8 cellular contexts compared by ENCODE assay signal in the genomic region with DNA sequence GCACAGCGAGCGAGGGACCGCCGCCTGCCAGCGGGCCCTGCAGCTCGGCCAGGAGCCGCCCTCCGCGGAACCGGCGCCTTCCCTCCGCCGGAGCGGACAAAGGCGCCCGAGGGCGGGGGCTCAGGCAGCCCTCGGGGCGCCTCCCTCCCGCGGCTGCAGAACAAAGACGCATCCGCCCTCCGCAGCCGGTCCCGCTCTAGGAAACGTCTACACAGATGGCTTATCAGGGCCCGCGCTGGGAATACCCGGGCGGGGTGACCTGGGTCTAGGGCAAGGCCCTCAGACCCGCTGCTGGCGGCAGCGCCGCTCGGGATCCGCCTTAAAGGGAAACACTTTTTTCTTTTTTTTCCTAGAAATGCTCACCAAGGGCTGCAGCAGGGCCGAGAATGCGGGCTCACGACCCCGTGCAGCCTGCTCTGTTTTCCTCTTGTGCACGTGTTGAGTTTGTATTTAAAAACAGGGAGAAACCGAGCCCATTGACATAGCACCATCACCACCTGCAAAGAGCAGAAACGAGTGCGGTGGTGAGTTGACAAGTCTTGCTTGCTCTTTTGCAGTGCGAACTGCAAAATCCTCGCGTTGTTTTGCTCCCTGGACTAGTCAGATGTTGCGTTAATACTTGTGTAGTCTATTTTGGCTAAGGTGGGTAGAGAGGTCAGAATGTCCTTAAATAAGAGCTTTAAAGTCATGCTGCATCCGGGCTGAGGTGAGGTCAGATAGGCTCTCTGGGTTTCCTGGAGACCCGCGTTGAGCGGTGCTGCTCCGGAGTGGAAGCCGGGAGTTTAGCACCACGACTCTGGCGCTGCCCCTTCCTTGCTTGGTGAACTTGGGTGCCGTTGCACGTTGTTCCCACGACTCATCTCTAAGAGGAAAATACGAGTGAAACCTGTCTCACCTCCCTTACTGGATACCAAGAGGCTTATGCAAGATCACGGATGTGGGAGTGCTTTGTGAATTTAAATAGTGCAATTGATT. TPM values are rescaled to one million over a fixed set of nuclear protein-coding genes. Genes with fewer than 3 reads are reported as not detected.
DNase-seq lines count a peak whose midpoint lies in the region; ATAC-seq and TF ChIP-seq lines count a peak whose summit lies in the region.

No MANE protein-coding gene starts in this region.

- H3K9me3 Mint-ChIP-seq in WTC11 = no peaks in the 10 kb centered on the region

- peaks cover 54% of the 10 kb centered on the region for H3K4me1 Mint-ChIP-seq in WTC11

- CTCF ChIA-PET in WTC11 (lab: Charles Lee) = interaction anchor here (0.6 to 1.6 kb wide), 16 partner anchors 9 to 362 kb away, joined by 3 to 8 read pairs (median 5); a partner anchor contains a TSS

- H3K27me3 Mint-ChIP-seq in WTC11 (ENCODE audit: low read depth) = peaks cover 43% of the 10 kb centered on the region

- H3K36me3 Mint-ChIP-seq in WTC11 = no peaks in the 10 kb centered on the region

- DNase-seq in NCI-H146 treated with DMSO at 0.1 percent for 48 hours (lab: John Stamatoyannopoulos, UW; ENCODE audit: unreplicated experiment) (peak; percentile 82), WTC11 (ENCODE audit: low spot score) (peak; percentile 60), cerebellar cortex (ENCODE audit: low spot score) (peak; percentile 48), kidney tubule cell (ENCODE audit: low spot score) (peak; percentile 61), middle frontal gyrus (ENCODE audit: extremely low spot score, low spot score) (no peak)
- peak; percentile 10 to 38 for DNase-seq in stimulated activated CD4-positive, alpha-beta T cell treated with anti-CD3 and anti-CD28 coated beads, Interleukin-1b, Interleukin-23, amount 100 ng/mL, for 4 hours (ENCODE audit: low read depth in 2 of 2)

- POLR2A ChIA-PET in WTC11 (lab: Charles Lee) = interaction anchor here (0.6 to 1.5 kb wide), 7 partner anchors 12 to 139 kb away, joined by 3 to 9 read pairs (median 6); no protein-coding TSS in a partner anchor

- TF ChIP-seq CTCF in WTC11 (IDR thresholded peaks at IDR 0.05) = no peak

- H3K4me3 Mint-ChIP-seq in WTC11 = peak overlapping the region; percentile 76

- H3K27ac Mint-ChIP-seq in WTC11 = peak overlapping the region; percentile 83

- ATAC-seq in GM18508 (IDR thresholded peaks at IDR 0.05; ENCODE audit: insufficient read depth, unreplicated experiment) = peak; percentile 16
- peak; percentile 31 for ATAC-seq in HG02852 (IDR thresholded peaks at IDR 0.05; ENCODE audit: unreplicated experiment)
- peak; percentile 10 for ATAC-seq in WTC11

TF ChIP-seq in WTC11, 78 proteins besides CTCF, POLR2A, EP300 and RAD21:
- no peak for TF ChIP-seq ELF4 (CRISPR knock-in tag; IDR thresholded peaks at IDR 0.05; ENCODE audit: low read depth)
- TF ChIP-seq CREM (CRISPR knock-in tag; IDR thresholded peaks at IDR 0.05) = no peak
- TF ChIP-seq, protein P1, sequence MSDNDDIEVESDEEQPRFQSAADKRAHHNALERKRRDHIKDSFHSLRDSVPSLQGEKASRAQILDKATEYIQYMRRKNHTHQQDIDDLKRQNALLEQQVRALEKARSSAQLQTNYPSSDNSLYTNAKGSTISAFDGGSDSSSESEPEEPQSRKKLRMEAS (CRISPR knock-in tag; IDR thresholded peaks at IDR 0.05) = peak; percentile 53; the same call in 1 of the 2 replicates
- TF ChIP-seq, protein P2, sequence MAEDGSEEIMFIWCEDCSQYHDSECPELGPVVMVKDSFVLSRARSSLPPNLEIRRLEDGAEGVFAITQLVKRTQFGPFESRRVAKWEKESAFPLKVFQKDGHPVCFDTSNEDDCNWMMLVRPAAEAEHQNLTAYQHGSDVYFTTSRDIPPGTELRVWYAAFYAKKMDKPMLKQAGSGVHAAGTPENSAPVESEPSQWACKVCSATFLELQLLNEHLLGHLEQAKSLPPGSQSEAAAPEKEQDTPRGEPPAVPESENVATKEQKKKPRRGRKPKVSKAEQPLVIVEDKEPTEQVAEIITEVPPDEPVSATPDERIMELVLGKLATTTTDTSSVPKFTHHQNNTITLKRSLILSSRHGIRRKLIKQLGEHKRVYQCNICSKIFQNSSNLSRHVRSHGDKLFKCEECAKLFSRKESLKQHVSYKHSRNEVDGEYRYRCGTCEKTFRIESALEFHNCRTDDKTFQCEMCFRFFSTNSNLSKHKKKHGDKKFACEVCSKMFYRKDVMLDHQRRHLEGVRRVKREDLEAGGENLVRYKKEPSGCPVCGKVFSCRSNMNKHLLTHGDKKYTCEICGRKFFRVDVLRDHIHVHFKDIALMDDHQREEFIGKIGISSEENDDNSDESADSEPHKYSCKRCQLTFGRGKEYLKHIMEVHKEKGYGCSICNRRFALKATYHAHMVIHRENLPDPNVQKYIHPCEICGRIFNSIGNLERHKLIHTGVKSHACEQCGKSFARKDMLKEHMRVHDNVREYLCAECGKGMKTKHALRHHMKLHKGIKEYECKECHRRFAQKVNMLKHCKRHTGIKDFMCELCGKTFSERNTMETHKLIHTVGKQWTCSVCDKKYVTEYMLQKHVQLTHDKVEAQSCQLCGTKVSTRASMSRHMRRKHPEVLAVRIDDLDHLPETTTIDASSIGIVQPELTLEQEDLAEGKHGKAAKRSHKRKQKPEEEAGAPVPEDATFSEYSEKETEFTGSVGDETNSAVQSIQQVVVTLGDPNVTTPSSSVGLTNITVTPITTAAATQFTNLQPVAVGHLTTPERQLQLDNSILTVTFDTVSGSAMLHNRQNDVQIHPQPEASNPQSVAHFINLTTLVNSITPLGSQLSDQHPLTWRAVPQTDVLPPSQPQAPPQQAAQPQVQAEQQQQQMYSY (CRISPR knock-in tag; IDR thresholded peaks at IDR 0.05) = 0 out of 2 replicates have a peak, but pooled peaks have one; percentile 9
- TF ChIP-seq, protein P3, sequence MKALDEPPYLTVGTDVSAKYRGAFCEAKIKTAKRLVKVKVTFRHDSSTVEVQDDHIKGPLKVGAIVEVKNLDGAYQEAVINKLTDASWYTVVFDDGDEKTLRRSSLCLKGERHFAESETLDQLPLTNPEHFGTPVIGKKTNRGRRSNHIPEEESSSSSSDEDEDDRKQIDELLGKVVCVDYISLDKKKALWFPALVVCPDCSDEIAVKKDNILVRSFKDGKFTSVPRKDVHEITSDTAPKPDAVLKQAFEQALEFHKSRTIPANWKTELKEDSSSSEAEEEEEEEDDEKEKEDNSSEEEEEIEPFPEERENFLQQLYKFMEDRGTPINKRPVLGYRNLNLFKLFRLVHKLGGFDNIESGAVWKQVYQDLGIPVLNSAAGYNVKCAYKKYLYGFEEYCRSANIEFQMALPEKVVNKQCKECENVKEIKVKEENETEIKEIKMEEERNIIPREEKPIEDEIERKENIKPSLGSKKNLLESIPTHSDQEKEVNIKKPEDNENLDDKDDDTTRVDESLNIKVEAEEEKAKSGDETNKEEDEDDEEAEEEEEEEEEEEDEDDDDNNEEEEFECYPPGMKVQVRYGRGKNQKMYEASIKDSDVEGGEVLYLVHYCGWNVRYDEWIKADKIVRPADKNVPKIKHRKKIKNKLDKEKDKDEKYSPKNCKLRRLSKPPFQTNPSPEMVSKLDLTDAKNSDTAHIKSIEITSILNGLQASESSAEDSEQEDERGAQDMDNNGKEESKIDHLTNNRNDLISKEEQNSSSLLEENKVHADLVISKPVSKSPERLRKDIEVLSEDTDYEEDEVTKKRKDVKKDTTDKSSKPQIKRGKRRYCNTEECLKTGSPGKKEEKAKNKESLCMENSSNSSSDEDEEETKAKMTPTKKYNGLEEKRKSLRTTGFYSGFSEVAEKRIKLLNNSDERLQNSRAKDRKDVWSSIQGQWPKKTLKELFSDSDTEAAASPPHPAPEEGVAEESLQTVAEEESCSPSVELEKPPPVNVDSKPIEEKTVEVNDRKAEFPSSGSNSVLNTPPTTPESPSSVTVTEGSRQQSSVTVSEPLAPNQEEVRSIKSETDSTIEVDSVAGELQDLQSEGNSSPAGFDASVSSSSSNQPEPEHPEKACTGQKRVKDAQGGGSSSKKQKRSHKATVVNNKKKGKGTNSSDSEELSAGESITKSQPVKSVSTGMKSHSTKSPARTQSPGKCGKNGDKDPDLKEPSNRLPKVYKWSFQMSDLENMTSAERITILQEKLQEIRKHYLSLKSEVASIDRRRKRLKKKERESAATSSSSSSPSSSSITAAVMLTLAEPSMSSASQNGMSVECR (CRISPR knock-in tag; IDR thresholded peaks at IDR 0.05; ENCODE audit: borderline replicate concordance) = peak; percentile 20; the same call in 1 of the 2 replicates
- TF ChIP-seq ZNF423 (CRISPR knock-in tag; IDR thresholded peaks at IDR 0.05) = peak; percentile 93
- TF ChIP-seq, protein P4, sequence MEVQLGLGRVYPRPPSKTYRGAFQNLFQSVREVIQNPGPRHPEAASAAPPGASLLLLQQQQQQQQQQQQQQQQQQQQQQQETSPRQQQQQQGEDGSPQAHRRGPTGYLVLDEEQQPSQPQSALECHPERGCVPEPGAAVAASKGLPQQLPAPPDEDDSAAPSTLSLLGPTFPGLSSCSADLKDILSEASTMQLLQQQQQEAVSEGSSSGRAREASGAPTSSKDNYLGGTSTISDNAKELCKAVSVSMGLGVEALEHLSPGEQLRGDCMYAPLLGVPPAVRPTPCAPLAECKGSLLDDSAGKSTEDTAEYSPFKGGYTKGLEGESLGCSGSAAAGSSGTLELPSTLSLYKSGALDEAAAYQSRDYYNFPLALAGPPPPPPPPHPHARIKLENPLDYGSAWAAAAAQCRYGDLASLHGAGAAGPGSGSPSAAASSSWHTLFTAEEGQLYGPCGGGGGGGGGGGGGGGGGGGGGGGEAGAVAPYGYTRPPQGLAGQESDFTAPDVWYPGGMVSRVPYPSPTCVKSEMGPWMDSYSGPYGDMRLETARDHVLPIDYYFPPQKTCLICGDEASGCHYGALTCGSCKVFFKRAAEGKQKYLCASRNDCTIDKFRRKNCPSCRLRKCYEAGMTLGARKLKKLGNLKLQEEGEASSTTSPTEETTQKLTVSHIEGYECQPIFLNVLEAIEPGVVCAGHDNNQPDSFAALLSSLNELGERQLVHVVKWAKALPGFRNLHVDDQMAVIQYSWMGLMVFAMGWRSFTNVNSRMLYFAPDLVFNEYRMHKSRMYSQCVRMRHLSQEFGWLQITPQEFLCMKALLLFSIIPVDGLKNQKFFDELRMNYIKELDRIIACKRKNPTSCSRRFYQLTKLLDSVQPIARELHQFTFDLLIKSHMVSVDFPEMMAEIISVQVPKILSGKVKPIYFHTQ (CRISPR knock-in tag; IDR thresholded peaks at IDR 0.05) = no peak

RNA-seq across cellular contexts. Expression of a gene that starts 1.1 kb away (rescaled TPM):
- 19.2 to 24.2 TPM (median 20.3 TPM) in 3 replicates for total RNA-seq in WTC11 (2021)

RNA-seq across cellular contexts. Expression of a gene that starts 41.7 kb away (rescaled TPM):
- total RNA-seq in WTC11 (2021) = 0.30 to 0.79 TPM (median 0.53 TPM) in 3 replicates
